18 cellular contexts compared by ENCODE assay signal in the genomic region with DNA sequence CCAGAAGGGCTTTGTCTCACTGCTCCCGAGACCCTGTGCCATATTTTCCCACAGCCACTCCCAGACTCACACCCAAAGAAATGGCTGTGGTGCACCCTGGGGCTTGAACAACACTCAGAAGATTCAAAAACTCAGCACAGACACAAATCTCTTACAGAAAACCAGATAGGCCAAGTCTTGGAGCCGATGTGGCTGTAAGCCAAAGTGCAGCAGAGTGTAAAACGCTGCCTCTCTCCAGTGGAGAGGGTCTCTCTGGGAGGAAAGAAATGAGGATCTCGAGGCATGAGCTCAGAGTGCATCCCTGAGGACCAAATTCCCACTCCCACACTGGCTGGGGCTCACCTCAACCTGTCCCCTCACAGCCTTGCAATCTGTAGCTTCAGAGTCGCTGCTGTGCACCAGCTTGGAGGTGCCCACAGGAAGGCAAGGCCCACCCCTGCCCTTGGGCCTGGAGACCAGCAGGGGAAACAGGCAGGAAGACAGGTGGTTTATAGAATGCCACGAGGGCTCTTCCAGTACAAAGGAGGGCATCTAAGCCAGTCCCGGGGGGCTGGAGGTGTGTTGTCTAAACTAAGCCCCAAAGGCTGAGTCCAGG.
"Had no signal": no experiment of that assay in that cellular context is flagged by ENCODE, and none has a peak within 500 bp of the region (broad histone marks: within the 10 kb centered on the region; RNA-seq: fewer than 3 reads in every experiment).

No MANE protein-coding gene starts in this region.

- H3K4me3 ChIP-seq: ascending aorta, heart right ventricle, spleen, upper lobe of right lung had no signal

- H3K27me3 ChIP-seq: ascending aorta, upper lobe of right lung had no signal

- H3K9me3 ChIP-seq: ascending aorta, heart right ventricle, spleen, upper lobe of right lung had no signal

- H3K27ac ChIP-seq: ascending aorta, heart right ventricle, spleen, upper lobe of right lung, WERI-Rb-1 had no signal

- DNase-seq: activated CD4-positive, alpha-beta T cell treated with anti-CD3 and anti-CD28 coated beads, Interleukin-2, amount 10 ng/mL, durations not matched to agents 7 days and 5 days; activated CD4-positive, CD25-positive, alpha-beta regulatory T cell treated with anti-CD3 and anti-CD28 coated beads, Interleukin-2, amount 50 U/mL, for 72 hours; activated CD8-positive, alpha-beta memory T cell treated with anti-CD3 and anti-CD28 coated beads, Interleukin-2, amount 10 ng/mL, durations not matched to agents 7 days and 5 days; activated CD8-positive, alpha-beta T cell treated with anti-CD3 and anti-CD28 coated beads for 36 hours; activated gamma-delta T cell treated with Interleukin-2 at 50 U/mL for 16 hours; activated T-cell treated with anti-CD3 and anti-CD28 coated beads for 4 hours; cortex of kidney; foreskin fibroblast; heart right ventricle; islet precursor cell; left cardiac atrium; spleen; stimulated activated CD4-positive, alpha-beta T cell treated with anti-CD3 and anti-CD28 coated beads, Interleukin-4, amount 100 ng/mL, for 1 hour; stimulated activated naive CD4-positive, alpha-beta T cell treated with Interleukin-2 at 50 U/mL for 16 hours; T-helper 2 cell; WERI-Rb-1 had no signal

- H3K36me3 ChIP-seq: ascending aorta, heart right ventricle, spleen, upper lobe of right lung, WERI-Rb-1 had no signal

- H3K4me1 ChIP-seq: ascending aorta, spleen, upper lobe of right lung had no signal
